Comparison of ENCODE assay signal across 26 cellular contexts in genomic region chr12:109757671-109758265, GRCh38. TPM values are rescaled to one million over a fixed set of nuclear protein-coding genes. Genes with fewer than 3 reads are reported as not detected.
A peak's percentile ranks its signal among the peaks of the same experiment; 100 is the strongest.
DNase-seq lines count a peak whose midpoint lies in the region; ATAC-seq, FAIRE-seq and TF ChIP-seq lines count a peak whose summit lies in the region.
"Had no signal": no experiment of that assay in that cellular context is flagged by ENCODE, and none has a peak within 500 bp of the region (broad histone marks: within the 10 kb centered on the region; RNA-seq: fewer than 3 reads in every experiment).

No MANE protein-coding gene starts in this region.

- H3K27me3 ChIP-seq in neural progenitor cell (no peaks in the 10 kb centered on the region), upper lobe of right lung (no peaks in the 10 kb centered on the region)
- H3K27me3 ChIP-seq: gastrocnemius medialis, neutrophil, SJSA1 had no signal

- H3K36me3 Mint-ChIP-seq in activated naive CD4-positive, alpha-beta T cell treated with anti-CD3 and anti-CD28 coated beads, Interleukin-2, amount 10 ng/mL, durations not matched to agents 7 days and 5 days, result no peaks in the 10 kb centered on the region
- H3K36me3 Mint-ChIP-seq in activated naive CD4-positive, alpha-beta T cell treated with anti-CD3 and anti-CD28 coated beads for 36 hours (ENCODE audit: low read depth), result peaks cover 7% of the 10 kb centered on the region
- H3K36me3 Mint-ChIP-seq in chondrocyte (ENCODE audit: low read depth), result peaks cover 7% of the 10 kb centered on the region
- peaks cover 13% of the 10 kb centered on the region for H3K36me3 Mint-ChIP-seq in neural progenitor cell

- no peak overlapping the region for H3K4me3 ChIP-seq in neural progenitor cell
- no peak overlapping the region for H3K4me3 ChIP-seq in upper lobe of right lung
- H3K4me3 ChIP-seq: esophagus squamous epithelium, gastrocnemius medialis, SJSA1 had no signal

- peaks cover 8% of the 10 kb centered on the region for H3K9me3 Mint-ChIP-seq in activated naive CD4-positive, alpha-beta T cell treated with anti-CD3 and anti-CD28 coated beads, Interleukin-2, amount 10 ng/mL, durations not matched to agents 7 days and 5 days
- H3K9me3 Mint-ChIP-seq in activated naive CD4-positive, alpha-beta T cell treated with anti-CD3 and anti-CD28 coated beads for 36 hours, result peaks cover 21% of the 10 kb centered on the region
- H3K9me3 Mint-ChIP-seq in chondrocyte (ENCODE audit: low read depth) (peaks cover 20% of the 10 kb centered on the region), neural progenitor cell (peaks cover 15% of the 10 kb centered on the region)

- no peak for ATAC-seq in upper lobe of right lung
- ATAC-seq: activated CD8-positive, alpha-beta T cell treated with anti-CD3 and anti-CD28 coated beads for 36 hours; activated T-cell treated with anti-CD3 and anti-CD28 coated beads, Interleukin-2, amount 50 U/mL, for 72 hours; gastrocnemius medialis; stimulated activated naive CD8-positive, alpha-beta T cell treated with anti-CD3 and anti-CD28 coated beads, Interleukin-15, amount 100 ng/mL, for 72 hours; T-helper 17 cell had no signal

- no peak for TF ChIP-seq CTCF in chondrocyte (IDR thresholded peaks at IDR 0.05)
- TF ChIP-seq CTCF in neural progenitor cell (IDR thresholded peaks at IDR 0.05), result no peak
- TF ChIP-seq CTCF in upper lobe of right lung (IDR thresholded peaks at IDR 0.05), result no peak

- H3K4me1 Mint-ChIP-seq in activated naive CD4-positive, alpha-beta T cell treated with anti-CD3 and anti-CD28 coated beads, Interleukin-2, amount 10 ng/mL, durations not matched to agents 7 days and 5 days, result peaks cover 2% of the 10 kb centered on the region
- no peaks in the 10 kb centered on the region for H3K4me1 Mint-ChIP-seq in activated naive CD4-positive, alpha-beta T cell treated with anti-CD3 and anti-CD28 coated beads for 36 hours (ENCODE audit: low read depth)
- H3K4me1 Mint-ChIP-seq in chondrocyte (ENCODE audit: low read depth) (peaks cover 2% of the 10 kb centered on the region), neural progenitor cell (peaks cover 6% of the 10 kb centered on the region)

- no peaks in the 10 kb centered on the region for H3K27me3 Mint-ChIP-seq in activated naive CD4-positive, alpha-beta T cell treated with anti-CD3 and anti-CD28 coated beads, Interleukin-2, amount 10 ng/mL, durations not matched to agents 7 days and 5 days
- no peaks in the 10 kb centered on the region for H3K27me3 Mint-ChIP-seq in activated naive CD4-positive, alpha-beta T cell treated with anti-CD3 and anti-CD28 coated beads for 36 hours (ENCODE audit: low read depth)
- H3K27me3 Mint-ChIP-seq in chondrocyte (ENCODE audit: low read depth) (no peaks in the 10 kb centered on the region), neural progenitor cell (ENCODE audit: insufficient read depth, low read depth) (peaks cover 4% of the 10 kb centered on the region)
- H3K27me3 Mint-ChIP-seq: stimulated activated naive CD8-positive, alpha-beta T cell treated with anti-CD3 and anti-CD28 coated beads, Interleukin-15, amount 100 ng/mL, for 72 hours had no signal

- H3K4me1 ChIP-seq in neural progenitor cell (peaks cover 28% of the 10 kb centered on the region), upper lobe of right lung (peaks cover 8% of the 10 kb centered on the region)
- H3K4me1 ChIP-seq: gastrocnemius medialis had no signal

- H3K4me2 ChIP-seq in neural progenitor cell, result peak overlapping the region; percentile 45

- no peak overlapping the region for H3K27ac ChIP-seq in neural progenitor cell
- H3K27ac ChIP-seq in upper lobe of right lung, result no peak overlapping the region
- H3K27ac ChIP-seq: C4-2B, esophagus squamous epithelium, gastrocnemius medialis, neutrophil, SJSA1 had no signal

- DNase-seq in activated naive CD4-positive, alpha-beta T cell treated with anti-CD3 and anti-CD28 coated beads, Interleukin-2, amount 10 ng/mL, durations not matched to agents 7 days and 5 days, result peak; percentile 3
- no peak for DNase-seq in activated naive CD4-positive, alpha-beta T cell treated with anti-CD3 and anti-CD28 coated beads for 36 hours
- DNase-seq in chondrocyte (ENCODE audit: low spot score) (peak; percentile 47), neural progenitor cell (ENCODE audit: low spot score) (no peak), upper lobe of right lung (peak; percentile 37), NCI-H2107 (lab: John Stamatoyannopoulos, UW) (no peak), urothelium cell line (ENCODE audit: low spot score) (no peak), GM12891 (ENCODE audit: insufficient read length, low spot score) (no peak)
- DNase-seq: activated CD8-positive, alpha-beta T cell treated with anti-CD3 and anti-CD28 coated beads for 36 hours; activated naive CD8-positive, alpha-beta T cell treated with anti-CD3 and anti-CD28 coated beads for 36 hours; activated T-cell treated with anti-CD3 and anti-CD28 coated beads, Interleukin-2, amount 50 U/mL, for 72 hours; Calu3; effector memory CD4-positive, alpha-beta T cell; EL; esophagus squamous epithelium; gastrocnemius medialis; KBM-7; MM.1S; NCI-H1417 treated with DMSO at 0.1 percent for 48 hours; NCI-H510A treated with DMSO at 0.1 percent for 48 hours had no signal

- no peak overlapping the region for H3K9ac ChIP-seq in neural progenitor cell

- H3F3A ChIP-seq in neural progenitor cell (ENCODE audit: low read depth), result no peaks in the 10 kb centered on the region

- H4K20me1 ChIP-seq in neural progenitor cell (ENCODE audit: low read depth), result peaks cover 36% of the 10 kb centered on the region

- H3K27ac Mint-ChIP-seq in activated naive CD4-positive, alpha-beta T cell treated with anti-CD3 and anti-CD28 coated beads, Interleukin-2, amount 10 ng/mL, durations not matched to agents 7 days and 5 days, result no peak overlapping the region
- no peak overlapping the region for H3K27ac Mint-ChIP-seq in activated naive CD4-positive, alpha-beta T cell treated with anti-CD3 and anti-CD28 coated beads for 36 hours
- H3K27ac Mint-ChIP-seq in chondrocyte (ENCODE audit: unreplicated experiment) (no peak overlapping the region), neural progenitor cell (no peak overlapping the region)
- H3K27ac Mint-ChIP-seq: activated CD8-positive, alpha-beta T cell treated with anti-CD3 and anti-CD28 coated beads for 36 hours; activated naive CD8-positive, alpha-beta T cell treated with anti-CD3 and anti-CD28 coated beads for 36 hours; activated T-cell treated with anti-CD3 and anti-CD28 coated beads, Interleukin-2, amount 50 U/mL, for 72 hours; stimulated activated naive CD8-positive, alpha-beta T cell treated with anti-CD3 and anti-CD28 coated beads, Interleukin-15, amount 100 ng/mL, for 72 hours; T-helper 17 cell had no signal

- H3K36me3 ChIP-seq in neural progenitor cell (no peaks in the 10 kb centered on the region), upper lobe of right lung (no peaks in the 10 kb centered on the region)
- H3K36me3 ChIP-seq: esophagus squamous epithelium, gastrocnemius medialis, neutrophil had no signal

- no peaks in the 10 kb centered on the region for H3K79me2 ChIP-seq in neural progenitor cell (ENCODE audit: low read depth)

- H2AFZ ChIP-seq in neural progenitor cell (replicated peaks), result no peak overlapping the region

- FAIRE-seq in urothelium cell line (lab: Jason Lieb, UNC) (no peak), GM12891 (lab: Jason Lieb, UNC) (no peak)
- FAIRE-seq: keratinocyte had no signal

- TF ChIP-seq POLR2A in GM12891 (IDR thresholded peaks at IDR 0.05; ENCODE audit: low read depth, low read length), result no peak

- H3K4me3 Mint-ChIP-seq in activated naive CD4-positive, alpha-beta T cell treated with anti-CD3 and anti-CD28 coated beads, Interleukin-2, amount 10 ng/mL, durations not matched to agents 7 days and 5 days, result no peak overlapping the region
- no peak overlapping the region for H3K4me3 Mint-ChIP-seq in activated naive CD4-positive, alpha-beta T cell treated with anti-CD3 and anti-CD28 coated beads for 36 hours
- H3K4me3 Mint-ChIP-seq in chondrocyte (ENCODE audit: unreplicated experiment) (no peak overlapping the region), neural progenitor cell (no peak overlapping the region)
- H3K4me3 Mint-ChIP-seq: activated CD8-positive, alpha-beta T cell treated with anti-CD3 and anti-CD28 coated beads for 36 hours; activated naive CD8-positive, alpha-beta T cell treated with anti-CD3 and anti-CD28 coated beads for 36 hours; activated T-cell treated with anti-CD3 and anti-CD28 coated beads, Interleukin-2, amount 50 U/mL, for 72 hours; stimulated activated naive CD8-positive, alpha-beta T cell treated with anti-CD3 and anti-CD28 coated beads, Interleukin-15, amount 100 ng/mL, for 72 hours; T-helper 17 cell had no signal

- H3K9me3 ChIP-seq in neural progenitor cell (ENCODE audit: low read depth) (peaks cover 12% of the 10 kb centered on the region), upper lobe of right lung (peaks cover 7% of the 10 kb centered on the region)
- H3K9me3 ChIP-seq: gastrocnemius medialis, neutrophil had no signal

- CTCF ChIA-PET in activated naive CD4-positive, alpha-beta T cell treated with anti-CD3 and anti-CD28 coated beads, Interleukin-2, amount 10 ng/mL, durations not matched to agents 7 days and 5 days (lab: Charles Lee), result no interaction called here
- CTCF ChIA-PET in activated naive CD4-positive, alpha-beta T cell treated with anti-CD3 and anti-CD28 coated beads for 36 hours (lab: Charles Lee), result no interaction called here

- intact Hi-C loops in activated naive CD4-positive, alpha-beta T cell treated with anti-CD3 and anti-CD28 coated beads for 36 hours (cut with micrococcal nuclease), result no loop called here
- intact Hi-C loops in upper lobe of right lung (cut with DNase I), result no loop called here

TF ChIP-seq in GM12891, 5 proteins besides CTCF, POLR2A, EP300 and RAD21:
- no peak for TF ChIP-seq POLR2AphosphoS5 (IDR thresholded peaks at IDR 0.05; ENCODE audit: low read depth, low read length)
- TF ChIP-seq TAF1 (IDR thresholded peaks at IDR 0.05; ENCODE audit: low read depth, low read length), result no peak
- no peak for TF ChIP-seq POU2F2 (IDR thresholded peaks at IDR 0.05; ENCODE audit: low read depth, low read length)
- no peak for TF ChIP-seq SPI1 (IDR thresholded peaks at IDR 0.05; ENCODE audit: low read depth, low read length)
- TF ChIP-seq PAX5 (IDR thresholded peaks at IDR 0.05; ENCODE audit: insufficient read depth, low read length, severe bottlenecking), result no peak

RNA-seq across cellular contexts. Expression of gene FAM222A, which starts 44.1 kb away (rescaled TPM):
- total RNA-seq in activated naive CD4-positive, alpha-beta T cell treated with anti-CD3 and anti-CD28 coated beads for 36 hours, result under 1 TPM; 0.20 to 0.38 TPM
- total RNA-seq in chondrocyte (1.0 to 1.5 TPM (median 1.2 TPM) in 3 replicates), neural progenitor cell (ENCODE audit: low replicate concordance) (2.5 and 10.6 TPM in 2 replicates), upper lobe of right lung (6.2 TPM)
- 0.08 TPM for polyA plus RNA-seq in GM12891 (2012; ENCODE audit: low read depth, missing spikeins)

Comparison
In these comparisons a context has a peak if more than half of its experiments do, and no peak if none do; other contexts are left out.
1. DNase-seq: peak in activated naive CD4-positive, alpha-beta T cell treated with anti-CD3 and anti-CD28 coated beads, Interleukin-2, amount 10 ng/mL, durations not matched to agents 7 days and 5 days (single experiment), chondrocyte (single experiment) and upper lobe of right lung (single experiment); none in activated naive CD4-positive, alpha-beta T cell treated with anti-CD3 and anti-CD28 coated beads for 36 hours (single experiment), neural progenitor cell (single experiment), NCI-H2107 (single experiment), urothelium cell line (single experiment) and GM12891 (single experiment).